ENCODE assay signal across 8 cellular contexts in the genomic region with DNA sequence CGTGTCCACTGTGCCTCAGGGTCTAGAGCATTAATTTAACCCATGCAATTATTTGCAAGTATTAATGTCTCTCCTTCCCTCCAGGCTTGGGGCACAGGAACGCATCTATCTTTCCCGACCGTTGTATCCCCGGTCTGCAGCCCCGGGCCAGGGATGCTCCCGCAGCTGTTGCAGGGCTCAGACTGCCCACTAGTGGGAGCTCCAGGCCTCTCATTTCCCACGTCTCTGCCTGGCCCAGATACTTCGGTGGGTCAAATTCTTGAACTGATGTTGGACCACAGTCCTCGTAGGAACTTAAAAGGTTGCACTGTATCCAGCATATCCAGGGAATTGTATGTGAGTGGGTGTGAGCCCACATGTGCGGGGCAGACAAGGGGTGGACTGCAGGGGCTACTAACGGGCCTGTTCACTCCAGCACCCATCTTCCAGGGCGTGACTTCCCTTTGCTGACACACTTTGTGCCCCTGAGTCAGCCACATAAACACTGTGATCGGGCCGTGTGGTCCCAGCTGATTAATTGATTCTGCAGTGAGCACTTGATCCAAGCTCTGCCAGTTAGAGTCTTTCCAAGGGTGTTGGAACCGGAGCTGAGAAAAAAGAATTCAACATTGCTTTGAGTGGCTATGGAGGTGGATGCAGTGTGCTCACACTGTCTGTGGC.
DNase-seq lines count a peak whose midpoint lies in the region; ATAC-seq, FAIRE-seq and TF ChIP-seq lines count a peak whose summit lies in the region.

No MANE protein-coding gene starts in this region.

- H3K79me2 ChIP-seq in keratinocyte (ENCODE audit: control insufficient read depth, insufficient read depth, low read length), result no peaks in the 10 kb centered on the region

- no peaks in the 10 kb centered on the region for H3K9me3 Mint-ChIP-seq in stimulated activated effector memory CD8-positive, alpha-beta T cell treated with anti-CD3 and anti-CD28 coated beads, Interleukin-12 subunit alpha, Interleukin-12 subunit beta, amount 100 ng/mL, for 72 hours

- H4K20me1 ChIP-seq in keratinocyte (ENCODE audit: control insufficient read depth, extremely low read depth, insufficient read depth, low read length), result no peaks in the 10 kb centered on the region

- no peaks in the 10 kb centered on the region for H3K4me1 ChIP-seq in NT2/D1 (ENCODE audit: insufficient read depth, insufficient read length)
- no peaks in the 10 kb centered on the region for H3K4me1 ChIP-seq in keratinocyte (ENCODE audit: control insufficient read depth, extremely low read depth, insufficient read depth, low read length)

- H3K27ac ChIP-seq in keratinocyte (ENCODE audit: control insufficient read depth, insufficient read depth, low read length), result no peak overlapping the region

- peak; percentile 80 for ATAC-seq in stimulated activated effector memory CD8-positive, alpha-beta T cell treated with anti-CD3 and anti-CD28 coated beads, Interleukin-12 subunit alpha, Interleukin-12 subunit beta, amount 100 ng/mL, for 72 hours
- ATAC-seq in HG03565 (IDR thresholded peaks at IDR 0.05; ENCODE audit: unreplicated experiment), result no peak
- ATAC-seq in GM21825 (IDR thresholded peaks at IDR 0.05; ENCODE audit: unreplicated experiment), result no peak

- H3K4me3 ChIP-seq in NT2/D1 (ENCODE audit: insufficient read length, low read depth) (no peak overlapping the region), keratinocyte (ENCODE audit: control insufficient read depth in 2 of 3, extremely low read depth in 1 of 3, insufficient read depth in 2 of 3, low read depth in 1 of 3, low read length in 3 of 3) (no peak overlapping the region)

- H3K27me3 ChIP-seq in NT2/D1 (ENCODE audit: insufficient read depth, insufficient read length), result no peaks in the 10 kb centered on the region
- H3K27me3 ChIP-seq in keratinocyte (ENCODE audit: control insufficient read depth, extremely low read depth, insufficient read depth, low read length), result no peaks in the 10 kb centered on the region

- no peak overlapping the region for H3K4me2 ChIP-seq in keratinocyte (ENCODE audit: control insufficient read depth, extremely low read depth, insufficient read depth, low read depth, low read length)

- H3K9ac ChIP-seq in NT2/D1 (ENCODE audit: insufficient read length, low read depth), result no peak overlapping the region
- no peak overlapping the region for H3K9ac ChIP-seq in keratinocyte (ENCODE audit: control insufficient read depth, extremely low read depth, insufficient read depth, low read length)

- no peak overlapping the region for H2AFZ ChIP-seq in keratinocyte (ENCODE audit: control insufficient read depth, low read length)

- H3K9me3 ChIP-seq in NT2/D1 (ENCODE audit: insufficient read depth, low read length) (no peaks in the 10 kb centered on the region; the same call in 1 of the 2 replicates), keratinocyte (ENCODE audit: control insufficient read depth, low read depth, low read length) (peaks cover 8% of the 10 kb centered on the region)

- DNase-seq in NCI-H446 (lab: John Stamatoyannopoulos, UW), result peak; percentile 9 to 39
- no peak for DNase-seq in NCI-H446 treated with DMSO at 0.1 percent for 48 hours (lab: John Stamatoyannopoulos, UW)
- DNase-seq in NT2/D1 (ENCODE audit: low read depth, low spot score), result peak; percentile 11
- peak; percentile 74 to 79 for DNase-seq in activated T-cell treated with anti-CD3 and anti-CD28 coated beads, Interleukin-2, amount 50 U/mL, for 48 hours
- DNase-seq in keratinocyte (ENCODE audit: low read depth, low spot score), result no peak
- peak; percentile 42 to 79 for DNase-seq in stimulated activated effector memory CD8-positive, alpha-beta T cell treated with anti-CD3 and anti-CD28 coated beads, Interleukin-12 subunit alpha, Interleukin-12 subunit beta, amount 100 ng/mL, for 72 hours (ENCODE audit: low spot score in 2 of 2)

- no peak overlapping the region for H3K4me3 Mint-ChIP-seq in stimulated activated effector memory CD8-positive, alpha-beta T cell treated with anti-CD3 and anti-CD28 coated beads, Interleukin-12 subunit alpha, Interleukin-12 subunit beta, amount 100 ng/mL, for 72 hours

- peaks cover 11% of the 10 kb centered on the region for H3K4me1 Mint-ChIP-seq in stimulated activated effector memory CD8-positive, alpha-beta T cell treated with anti-CD3 and anti-CD28 coated beads, Interleukin-12 subunit alpha, Interleukin-12 subunit beta, amount 100 ng/mL, for 72 hours

- no peaks in the 10 kb centered on the region for H3K36me3 Mint-ChIP-seq in stimulated activated effector memory CD8-positive, alpha-beta T cell treated with anti-CD3 and anti-CD28 coated beads, Interleukin-12 subunit alpha, Interleukin-12 subunit beta, amount 100 ng/mL, for 72 hours

- no peak overlapping the region for H3K27ac Mint-ChIP-seq in stimulated activated effector memory CD8-positive, alpha-beta T cell treated with anti-CD3 and anti-CD28 coated beads, Interleukin-12 subunit alpha, Interleukin-12 subunit beta, amount 100 ng/mL, for 72 hours

- FAIRE-seq in keratinocyte (lab: Jason Lieb, UNC), result no peak

- no peaks in the 10 kb centered on the region for H3K9me1 ChIP-seq in keratinocyte (ENCODE audit: control insufficient read depth, extremely low read depth, insufficient read depth, low read length)

- dilution Hi-C loops in keratinocyte (cut with MboI; ENCODE audit: extremely low pct_ligation_motif_present, low sequenced_read_pairs), result no loop called here

- TF ChIP-seq CTCF in keratinocyte (optimal IDR thresholded peaks at IDR 0.05 in 1 of 3, IDR thresholded peaks at IDR 0.05 in 1 of 3, conservative IDR thresholded peaks at IDR 0.05 in 1 of 3; ENCODE audit: extremely low read depth in 1 of 3, insufficient read depth in 2 of 3, low read length in 3 of 3), result peak; percentile 70 to 77 (median 75)

- H3K36me3 ChIP-seq in NT2/D1 (ENCODE audit: insufficient read depth, insufficient read length, low read length) (no peaks in the 10 kb centered on the region), keratinocyte (ENCODE audit: control insufficient read depth in 2 of 2, extremely low read depth in 1 of 2, insufficient read depth in 2 of 2, low read length in 2 of 2) (no peaks in the 10 kb centered on the region)

Comparison
In these comparisons a context has a peak if more than half of its experiments do, and no peak if none do; other contexts are left out.
1. DNase-seq: peak in NCI-H446 (2 of 2), NT2/D1 (single experiment), activated T-cell treated with anti-CD3 and anti-CD28 coated beads, Interleukin-2, amount 50 U/mL, for 48 hours (2 of 2) and stimulated activated effector memory CD8-positive, alpha-beta T cell treated with anti-CD3 and anti-CD28 coated beads, Interleukin-12 subunit alpha, Interleukin-12 subunit beta, amount 100 ng/mL, for 72 hours (2 of 2); none in NCI-H446 treated with DMSO at 0.1 percent for 48 hours (single experiment) and keratinocyte (single experiment).